In the genomic region with DNA sequence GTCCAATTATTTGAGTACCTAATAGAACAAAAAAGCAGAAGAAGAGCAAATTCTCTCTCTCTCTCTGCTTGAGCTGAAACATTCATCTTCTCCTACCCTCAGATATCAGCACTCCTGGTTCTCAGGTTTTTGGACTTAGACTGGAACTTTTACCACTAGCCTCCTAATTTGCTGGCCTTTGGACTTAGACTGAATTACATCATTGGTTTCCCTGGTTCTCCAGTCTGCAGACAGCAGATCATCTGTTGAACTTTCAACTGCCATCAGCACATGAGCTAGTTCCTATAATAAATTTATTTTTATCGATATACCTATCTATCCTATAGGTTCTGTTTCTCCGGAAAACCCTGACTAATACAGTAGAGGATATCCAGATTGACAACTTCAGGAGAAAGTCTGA, we compare ENCODE assay signal across 8 cellular contexts.
"Had no signal": no experiment of that assay in that cellular context is flagged by ENCODE, and none has a peak within 500 bp of the region (broad histone marks: within the 10 kb centered on the region; RNA-seq: fewer than 3 reads in every experiment).

No MANE protein-coding gene starts in this region.

- H3K4me3 ChIP-seq: GM12878 had no signal

- DNase-seq: GDM1, GF-D8 had no signal

- ATAC-seq: GM12878 had no signal

- FAIRE-seq: G401.6, GM12878, GM12891, GM12892, GM18507, GM19239 had no signal
